Comparison of ENCODE assay signal across 1 cellular context in the genomic region with DNA sequence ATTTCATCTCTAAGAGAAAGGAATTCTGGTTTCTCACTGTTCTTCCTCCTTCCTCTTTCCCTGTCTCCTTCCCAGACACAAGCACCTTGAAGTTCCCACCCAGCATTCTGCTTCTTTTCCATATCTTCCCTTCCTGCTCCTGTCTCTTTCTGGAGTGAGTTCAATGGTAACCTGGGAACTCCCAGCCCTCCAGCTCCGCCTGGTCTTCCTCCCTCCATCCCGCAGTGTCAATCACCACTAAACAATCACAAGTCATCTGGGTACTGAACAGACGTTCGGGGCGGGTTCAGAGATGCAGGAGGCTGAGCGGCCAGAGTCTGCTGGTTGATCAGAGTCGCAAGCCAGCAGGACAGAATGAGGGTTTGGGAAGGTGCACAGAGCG.
TF ChIP-seq lines count a peak whose summit lies in the region.

No MANE protein-coding gene starts in this region.

TF ChIP-seq in SK-N-SH, 30 proteins besides CTCF, POLR2A, EP300 and RAD21:
- TF ChIP-seq, protein P1, sequence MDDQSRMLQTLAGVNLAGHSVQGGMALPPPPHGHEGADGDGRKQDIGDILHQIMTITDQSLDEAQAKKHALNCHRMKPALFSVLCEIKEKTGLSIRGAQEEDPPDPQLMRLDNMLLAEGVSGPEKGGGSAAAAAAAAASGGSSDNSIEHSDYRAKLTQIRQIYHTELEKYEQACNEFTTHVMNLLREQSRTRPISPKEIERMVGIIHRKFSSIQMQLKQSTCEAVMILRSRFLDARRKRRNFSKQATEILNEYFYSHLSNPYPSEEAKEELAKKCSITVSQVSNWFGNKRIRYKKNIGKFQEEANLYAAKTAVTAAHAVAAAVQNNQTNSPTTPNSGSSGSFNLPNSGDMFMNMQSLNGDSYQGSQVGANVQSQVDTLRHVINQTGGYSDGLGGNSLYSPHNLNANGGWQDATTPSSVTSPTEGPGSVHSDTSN (IDR thresholded peaks at IDR 0.05), result no peak
- TF ChIP-seq RCOR1 (IDR thresholded peaks at IDR 0.05; ENCODE audit: low read length) (no peak), POLR2AphosphoS5 (IDR thresholded peaks at IDR 0.05; ENCODE audit: low read depth, low read length) (no peak), NFIC (IDR thresholded peaks at IDR 0.05; ENCODE audit: borderline replicate concordance) (no peak), GATA2 (CRISPR knock-in tag; IDR thresholded peaks at IDR 0.05) (no peak), CHD2 (IDR thresholded peaks at IDR 0.05; ENCODE audit: low read length, partially characterized antibody) (no peak)
